ENCODE assay signal across 1 cellular context in genomic region chr14:63515240-63515639, GRCh38.
TF ChIP-seq lines count a peak whose summit lies in the region.

No MANE protein-coding gene starts in this region.

TF ChIP-seq in HepG2, 621 proteins besides CTCF, POLR2A, EP300 and RAD21:
- TF ChIP-seq HOXA7 (CRISPR knock-in tag; IDR thresholded peaks at IDR 0.05) (no peak), ZNF513 (CRISPR knock-in tag; conservative IDR thresholded peaks at IDR 0.05) (no peak), PITX1 (CRISPR knock-in tag; IDR thresholded peaks at IDR 0.05) (no peak), RFX1 (IDR thresholded peaks at IDR 0.05) (no peak), ZNF350 (CRISPR knock-in tag; IDR thresholded peaks at IDR 0.05; ENCODE audit: borderline replicate concordance, low read depth) (no peak), ZBTB40 (IDR thresholded peaks at IDR 0.05) (no peak), ZBTB40 (CRISPR knock-in tag; IDR thresholded peaks at IDR 0.05) (no peak), ZNF547 (CRISPR knock-in tag; IDR thresholded peaks at IDR 0.05) (no peak), MAFK (conservative IDR thresholded peaks at IDR 0.05 in 1 of 2, IDR thresholded peaks at IDR 0.05 in 1 of 2; ENCODE audit: low read length in 2 of 2) (peak in 1 of 2 experiments; percentile 73; a peak in 3 of 4 replicates), MAFF (IDR thresholded peaks at IDR 0.05; ENCODE audit: low read depth, low read length) (peak; percentile 52; the same call in 1 of the 2 replicates), PRDM15 (CRISPR knock-in tag; IDR thresholded peaks at IDR 0.05) (no peak), ZNF138 (CRISPR knock-in tag; IDR thresholded peaks at IDR 0.05; ENCODE audit: low read depth) (no peak)
